ENCODE assay signal across 21 cellular contexts in genomic region chr16:14553447-14553846, GRCh38.
"Had no signal": no experiment of that assay in that cellular context is flagged by ENCODE, and none has a peak within 500 bp of the region (broad histone marks: within the 10 kb centered on the region; RNA-seq: fewer than 3 reads in every experiment).

No MANE protein-coding gene starts in this region.

- H3K9me3 Mint-ChIP-seq: IgD-negative memory B cell, T-cell had no signal

- DNase-seq: KBM-7, MV-4-11, NCI-H1092, NCI-H1105 treated with DMSO at 0.1 percent for 48 hours, NCI-H1417 treated with DMSO at 0.1 percent for 48 hours, NCI-H146, NCI-H1694 treated with DMSO at 0.1 percent for 48 hours, NCI-H1930, NCI-H2171 treated with DMSO at 0.1 percent for 48 hours, NCI-H345, NCI-H446 treated with DMSO at 0.1 percent for 48 hours, NCI-H510A treated with DMSO at 0.1 percent for 48 hours, NCI-H526, PC-3, SHP77, SK-N-SH, SW 1271, T-cell had no signal

- H3K4me2 ChIP-seq: SK-N-SH had no signal

- H3K27ac Mint-ChIP-seq: IgD-negative memory B cell, T-cell had no signal

- H3K9me2 ChIP-seq: SK-N-SH had no signal

- H3K27ac ChIP-seq: RWPE1 had no signal

- ATAC-seq: Panc1, PC-3, T-cell had no signal

- H3K27me3 Mint-ChIP-seq: IgD-negative memory B cell, T-cell had no signal

- H3K9me3 ChIP-seq: SK-N-SH had no signal

- H3K4me3 Mint-ChIP-seq: IgD-negative memory B cell, T-cell had no signal
